ENCODE assay signal across 1 cellular context in genomic region chr16:303760-304505, GRCh38.
TF ChIP-seq lines count a peak whose summit lies in the region.

No MANE protein-coding gene starts in this region.

TF ChIP-seq in H1, 55 proteins besides CTCF, POLR2A, EP300 and RAD21 (continued from another document):
- TF ChIP-seq SIX5 (IDR thresholded peaks at IDR 0.05; ENCODE audit: low read depth, low read length), result no peak
- no peak for TF ChIP-seq RBBP5 (IDR thresholded peaks at IDR 0.05; ENCODE audit: borderline replicate concordance, low read depth, low read length)
